Comparison of ENCODE assay signal across 12 cellular contexts in the genomic region with DNA sequence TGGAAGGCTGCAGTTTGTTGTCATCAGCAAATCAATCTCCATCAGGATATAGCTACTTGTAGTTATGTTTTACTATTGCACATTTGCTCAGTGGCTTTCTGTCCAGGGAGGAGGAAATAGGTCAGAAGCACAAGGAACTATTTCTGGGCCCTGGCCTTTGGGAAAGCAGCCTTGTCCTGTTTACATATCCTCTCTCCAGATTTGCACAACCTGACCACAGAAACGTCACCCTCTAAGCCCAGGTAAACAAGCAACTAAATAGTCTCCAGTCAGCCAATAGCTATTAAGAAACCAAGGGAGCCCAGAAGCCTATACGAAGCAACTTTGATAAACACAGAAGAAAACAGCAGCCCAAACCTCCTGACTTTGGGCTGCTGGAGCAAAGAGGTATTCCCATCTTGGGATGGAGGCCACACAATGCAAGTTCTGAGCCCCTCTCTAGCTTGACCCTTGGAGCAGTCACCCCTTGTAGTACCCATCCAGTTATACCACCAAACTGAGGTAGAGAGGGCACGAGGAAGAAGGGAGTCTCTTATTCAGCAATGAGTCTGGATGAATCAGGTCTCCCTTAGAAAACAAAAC. TPM values are rescaled to one million over a fixed set of nuclear protein-coding genes. Genes with fewer than 3 reads are reported as not detected.
DNase-seq lines count a peak whose midpoint lies in the region; ATAC-seq and TF ChIP-seq lines count a peak whose summit lies in the region.
"Had no signal": no experiment of that assay in that cellular context is flagged by ENCODE, and none has a peak within 500 bp of the region (broad histone marks: within the 10 kb centered on the region; RNA-seq: fewer than 3 reads in every experiment).

No MANE protein-coding gene starts in this region.

- H3K4me3 ChIP-seq in CD4-positive, alpha-beta memory T cell (ENCODE audit: low read length in 2 of 2) = no peak overlapping the region

- H3K27me3 Mint-ChIP-seq in CD4-positive, alpha-beta T cell = no peaks in the 10 kb centered on the region
- no peaks in the 10 kb centered on the region for H3K27me3 Mint-ChIP-seq in progenitor cell of endocrine pancreas
- H3K27me3 Mint-ChIP-seq in CD4-positive, alpha-beta memory T cell = no peaks in the 10 kb centered on the region
- H3K27me3 Mint-ChIP-seq: stimulated activated memory B cell treated with anti-CD40 and anti-IgM and Interleukin-4, amounts not matched to agents 10 μg/mL and 1 μg/mL and 100 μg/mL, for 72 hours had no signal

- CTCF ChIA-PET in CD4-positive, alpha-beta T cell (lab: Charles Lee) = interaction anchor here (3.2 kb wide), 1 partner anchor 31 kb away, joined by 21 read pairs; no protein-coding TSS in a partner anchor
- CTCF ChIA-PET in CD4-positive, alpha-beta memory T cell (lab: Charles Lee; ENCODE audit: partially characterized antibody) = interaction anchor here (1.3 kb wide), 1 partner anchor 22 kb away, joined by 6 read pairs; no protein-coding TSS in a partner anchor

- peak overlapping the region; percentile 99 for H3K27ac Mint-ChIP-seq in CD4-positive, alpha-beta T cell
- H3K27ac Mint-ChIP-seq in progenitor cell of endocrine pancreas = peak overlapping the region; percentile 79
- H3K27ac Mint-ChIP-seq in CD4-positive, alpha-beta memory T cell = peak overlapping the region in 1 of 7 donors; percentile 98
- H3K27ac Mint-ChIP-seq: stimulated activated memory B cell treated with anti-CD40 and anti-IgM and Interleukin-4, amounts not matched to agents 10 μg/mL and 1 μg/mL and 100 μg/mL, for 72 hours had no signal

- no peaks in the 10 kb centered on the region for H3K36me3 ChIP-seq in CD4-positive, alpha-beta memory T cell (ENCODE audit: insufficient read depth, low read length)

- H3K27ac ChIP-seq in CD4-positive, alpha-beta T cell (ENCODE audit: low read depth, low read length) = no peak overlapping the region
- no peak overlapping the region for H3K27ac ChIP-seq in CD4-positive, alpha-beta memory T cell (ENCODE audit: low read depth, low read length)

- POLR2A ChIA-PET in CD4-positive, alpha-beta T cell (lab: Charles Lee) = interaction anchor here (1.1 to 3.9 kb wide), 2 partner anchors 19 to 221 kb away, joined by 3 to 57 read pairs; no protein-coding TSS in a partner anchor
- POLR2A ChIA-PET in CD4-positive, alpha-beta memory T cell (lab: Charles Lee; ENCODE audit: partially characterized antibody) = interaction anchor here (1.2 kb wide), 1 partner anchor 18 kb away, joined by 3 read pairs; no protein-coding TSS in a partner anchor

- H3K9me3 ChIP-seq in CD4-positive, alpha-beta T cell (ENCODE audit: control insufficient read depth, low read length) = no peaks in the 10 kb centered on the region
- H3K9me3 ChIP-seq in CD4-positive, alpha-beta memory T cell (ENCODE audit: control insufficient read depth in 1 of 2, low read length in 2 of 2) = no peaks in the 10 kb centered on the region

- ATAC-seq in CD4-positive, alpha-beta T cell (ENCODE audit: poor library complexity) = no peak
- ATAC-seq in HG03135 (IDR thresholded peaks at IDR 0.05; ENCODE audit: unreplicated experiment) = no peak
- ATAC-seq: stimulated activated memory B cell treated with anti-CD40 and anti-IgM and Interleukin-4, amounts not matched to agents 10 μg/mL and 1 μg/mL and 100 μg/mL, for 72 hours had no signal

- TF ChIP-seq CTCF in CD4-positive, alpha-beta T cell (IDR thresholded peaks at IDR 0.05) = no peak
- TF ChIP-seq CTCF in progenitor cell of endocrine pancreas (IDR thresholded peaks at IDR 0.05; ENCODE audit: unreplicated experiment) = no peak

- DNase-seq in CD4-positive, alpha-beta T cell = no peak
- DNase-seq in NCI-H774 (lab: John Stamatoyannopoulos, UW) = peak; percentile 21
- peak; percentile 63 for DNase-seq in fibroblast of gingiva (ENCODE audit: low read depth)
- no peak for DNase-seq in progenitor cell of endocrine pancreas (ENCODE audit: low spot score, unreplicated experiment)
- DNase-seq in NCI-H1436 (lab: John Stamatoyannopoulos, UW) = no peak
- no peak for DNase-seq in stimulated activated CD4-positive, alpha-beta T cell treated with anti-CD3 and anti-CD28 coated beads, Interleukin-4, amount 100 ng/mL, for 4 hours
- no peak for DNase-seq in CD4-positive, alpha-beta memory T cell
- DNase-seq: activated T-cell treated with anti-CD3 and anti-CD28 coated beads for 4 hours, cerebellar nuclear complex, NCI-H187 had no signal

- H3K27me3 ChIP-seq in CD4-positive, alpha-beta T cell (ENCODE audit: control insufficient read depth, insufficient read depth, low read length) = no peaks in the 10 kb centered on the region
- no peaks in the 10 kb centered on the region for H3K27me3 ChIP-seq in CD4-positive, alpha-beta memory T cell (ENCODE audit: insufficient read depth, low read length)

- peaks cover 28% of the 10 kb centered on the region for H3K4me1 ChIP-seq in CD4-positive, alpha-beta memory T cell (ENCODE audit: insufficient read depth, low read length)

- peaks cover 34% of the 10 kb centered on the region for H3K4me1 Mint-ChIP-seq in CD4-positive, alpha-beta T cell (ENCODE audit: low read depth)
- peaks cover 55% of the 10 kb centered on the region for H3K4me1 Mint-ChIP-seq in progenitor cell of endocrine pancreas (ENCODE audit: low read depth)
- peaks cover 24 to 36% (median 26%) of the 10 kb centered on the region in 4 donors for H3K4me1 Mint-ChIP-seq in CD4-positive, alpha-beta memory T cell

- no peaks in the 10 kb centered on the region for H3K9me3 Mint-ChIP-seq in CD4-positive, alpha-beta T cell
- H3K9me3 Mint-ChIP-seq in progenitor cell of endocrine pancreas (ENCODE audit: low read depth) = no peaks in the 10 kb centered on the region
- no peaks in the 10 kb centered on the region for H3K9me3 Mint-ChIP-seq in CD4-positive, alpha-beta memory T cell
- H3K9me3 Mint-ChIP-seq: stimulated activated memory B cell treated with anti-CD40 and anti-IgM and Interleukin-4, amounts not matched to agents 10 μg/mL and 1 μg/mL and 100 μg/mL, for 72 hours had no signal

- peak overlapping the region; percentile 98 for H3K4me3 Mint-ChIP-seq in CD4-positive, alpha-beta T cell
- peak overlapping the region; percentile 12 for H3K4me3 Mint-ChIP-seq in progenitor cell of endocrine pancreas (ENCODE audit: low read depth)
- peak overlapping the region in 4 of 8 donors; percentile 41 to 96 (median 50) for H3K4me3 Mint-ChIP-seq in CD4-positive, alpha-beta memory T cell
- H3K4me3 Mint-ChIP-seq: stimulated activated memory B cell treated with anti-CD40 and anti-IgM and Interleukin-4, amounts not matched to agents 10 μg/mL and 1 μg/mL and 100 μg/mL, for 72 hours had no signal

- intact Hi-C loops in CD4-positive, alpha-beta T cell (cut with DNase I, micrococcal nuclease) = loop anchor here (5.0 to 10.0 kb wide), 4 partner anchors 223 to 1768 kb away; a partner anchor contains a TSS
- intact Hi-C loops in CD4-positive, alpha-beta memory T cell (cut with micrococcal nuclease) = loop anchor here (5.0 kb wide), 2 partner anchors 733 to 1137 kb away; a partner anchor contains a TSS

- H3K36me3 Mint-ChIP-seq in CD4-positive, alpha-beta T cell (ENCODE audit: low read depth) = peaks cover 22% of the 10 kb centered on the region
- peaks cover 2% of the 10 kb centered on the region for H3K36me3 Mint-ChIP-seq in progenitor cell of endocrine pancreas (ENCODE audit: insufficient read depth)
- H3K36me3 Mint-ChIP-seq in CD4-positive, alpha-beta memory T cell = peaks cover 6 to 20% of the 10 kb centered on the region in 2 donors

RNA-seq across cellular contexts. Expression of a gene that starts 2.3 kb away (rescaled TPM):
- total RNA-seq in CD4-positive, alpha-beta T cell = 10 to 100 TPM; 83.2 to 94.9 TPM
- 45.9 and 50.5 TPM in 2 replicates for total RNA-seq in progenitor cell of endocrine pancreas
- 10 to 100 TPM; 48.3 to 49.1 TPM for total RNA-seq in CD4-positive, alpha-beta memory T cell
- 10 to 100 TPM; 19.0 to 28.8 TPM for polyA plus RNA-seq in CD4-positive, alpha-beta memory T cell

RNA-seq across cellular contexts. Expression of a gene that starts 45.7 kb away (rescaled TPM):
- total RNA-seq in CD4-positive, alpha-beta T cell = 1 to 10 TPM; 8.0 to 8.1 TPM
- total RNA-seq in progenitor cell of endocrine pancreas = 46.6 and 48.4 TPM in 2 replicates
- 10 to 100 TPM; 14.5 to 15.6 TPM for total RNA-seq in CD4-positive, alpha-beta memory T cell
- 1 to 10 TPM; 2.2 to 2.6 TPM for polyA plus RNA-seq in CD4-positive, alpha-beta memory T cell

Comparison
In these comparisons a context has a peak if more than half of its experiments do, and no peak if none do; other contexts are left out.
1. DNase-seq: peak in NCI-H774 (single experiment) and fibroblast of gingiva (single experiment); none in CD4-positive, alpha-beta T cell (0 of 10), progenitor cell of endocrine pancreas (single experiment), NCI-H1436 (single experiment), stimulated activated CD4-positive, alpha-beta T cell treated with anti-CD3 and anti-CD28 coated beads, Interleukin-4, amount 100 ng/mL, for 4 hours (0 of 2) and CD4-positive, alpha-beta memory T cell (0 of 5).